ENCODE assay signal across 8 cellular contexts in the genomic region with DNA sequence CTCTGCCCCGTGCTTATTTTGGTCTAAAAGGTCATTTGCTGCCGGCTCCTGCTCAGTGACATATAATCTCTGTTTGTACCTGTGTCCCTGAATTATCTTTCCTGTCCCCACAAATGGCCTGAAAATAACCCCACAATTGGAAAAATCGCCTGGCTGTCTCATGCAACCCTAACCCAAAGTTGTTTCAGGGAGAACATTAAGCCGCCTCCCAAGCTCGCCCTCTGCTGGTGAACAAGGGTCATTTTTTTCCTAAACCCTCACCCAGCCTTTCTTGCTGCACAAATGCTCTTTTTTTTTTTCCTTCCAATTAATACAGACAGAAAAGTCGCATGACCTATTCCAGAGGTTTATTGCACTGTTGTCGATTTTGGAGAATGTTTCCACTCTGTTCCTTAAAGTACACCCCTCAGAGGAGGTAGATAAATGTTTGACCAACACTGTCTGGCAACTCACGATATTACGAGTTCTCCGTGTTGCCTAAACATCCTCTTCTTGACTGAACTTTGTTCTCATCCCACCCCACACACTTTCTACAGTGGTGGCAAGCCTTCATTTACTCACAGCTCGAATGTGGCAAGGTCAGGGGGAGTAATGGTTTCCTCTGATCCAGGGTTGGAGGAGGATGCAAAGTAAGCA.
DNase-seq lines count a peak whose midpoint lies in the region; ATAC-seq, FAIRE-seq and TF ChIP-seq lines count a peak whose summit lies in the region.

No MANE protein-coding gene starts in this region.

- in situ Hi-C loops in astrocyte of the spinal cord (cut with HindIII; ENCODE audit: low sequenced_read_pairs) = no loop called here

- WGBS in A549 (ENCODE audit: missing lambda C conversion rate) = 31% methylated on average over 11 of the region's 11 CpGs

- peak; percentile 29 to 67 for DNase-seq in A549 (ENCODE audit: low read depth in 1 of 2, low spot score in 1 of 2)
- peak; percentile 77 for DNase-seq in MV-4-11 (lab: John Stamatoyannopoulos, UW)
- peak; percentile 81 for DNase-seq in astrocyte of the spinal cord (ENCODE audit: low read depth, low spot score)
- peak in 41 of 51 donors; percentile 8 to 85 (median 37) for DNase-seq in hypothalamus (lab: John Stamatoyannopoulos, UW)
- DNase-seq in smooth muscle cell of the brain vasculature (ENCODE audit: low read depth, low spot score) = peak; percentile 55

- POLR2A ChIA-PET in A549 (lab: Yijun Ruan, JAX) = interaction anchor here (0.7 kb wide), 2 partner anchors 188 to 334 kb away, joined by 3 to 8 read pairs; no protein-coding TSS in a partner anchor

- no peak for TF ChIP-seq EP300 in A549 (IDR thresholded peaks at IDR 0.05)

- peaks cover 43% of the 10 kb centered on the region for H3K4me1 ChIP-seq in A549

- H3K9me3 ChIP-seq in A549 = no peaks in the 10 kb centered on the region

- FAIRE-seq in A549 (lab: Jason Lieb, UNC) = no peak
- peak; percentile 22 for FAIRE-seq in TTC549 (lab: Jason Lieb, UNC)

- TF ChIP-seq CTCF in A549 (IDR thresholded peaks at IDR 0.05) (peak; percentile 74), astrocyte of the spinal cord (IDR thresholded peaks at IDR 0.05; ENCODE audit: low read depth, low read length) (peak; percentile 78)

- H3K4me2 ChIP-seq in A549 = peak overlapping the region; percentile 65

- ATAC-seq in A549 (peak; percentile 56 to 74; a peak in 4 of 6 replicates), GM18519 (IDR thresholded peaks at IDR 0.05; ENCODE audit: low FRiP score, unreplicated experiment) (peak; percentile 45), HG03045 (IDR thresholded peaks at IDR 0.05; ENCODE audit: unreplicated experiment) (no peak)

- no peak for TF ChIP-seq POLR2A in A549 (IDR thresholded peaks at IDR 0.05; ENCODE audit: low read length)

- H3K27ac ChIP-seq in A549 = peak overlapping the region; percentile 98 to 99

- H3K4me3 ChIP-seq in A549 (no peak overlapping the region), astrocyte of the spinal cord (ENCODE audit: low read depth, low read length) (no peak overlapping the region)

- peak; percentile 74 to 84 for TF ChIP-seq RAD21 in A549 (conservative IDR thresholded peaks at IDR 0.05 in 1 of 2, IDR thresholded peaks at IDR 0.05 in 1 of 2)

- CTCF ChIA-PET in A549 (lab: Yijun Ruan, JAX) = interaction anchor here (0.6 to 1.9 kb wide), 32 partner anchors 7 to 1287 kb away, joined by 3 to 7 read pairs (median 3); a partner anchor contains a TSS

TF ChIP-seq in A549, 52 proteins besides CTCF, POLR2A, EP300 and RAD21:
- TF ChIP-seq BHLHE40 (IDR thresholded peaks at IDR 0.05; ENCODE audit: low read depth, low read length) (no peak), SMC3 (IDR thresholded peaks at IDR 0.05) (peak; percentile 90), HDAC2 (IDR thresholded peaks at IDR 0.05) (no peak)
